ENCODE assay signal across 21 cellular contexts in the genomic region with DNA sequence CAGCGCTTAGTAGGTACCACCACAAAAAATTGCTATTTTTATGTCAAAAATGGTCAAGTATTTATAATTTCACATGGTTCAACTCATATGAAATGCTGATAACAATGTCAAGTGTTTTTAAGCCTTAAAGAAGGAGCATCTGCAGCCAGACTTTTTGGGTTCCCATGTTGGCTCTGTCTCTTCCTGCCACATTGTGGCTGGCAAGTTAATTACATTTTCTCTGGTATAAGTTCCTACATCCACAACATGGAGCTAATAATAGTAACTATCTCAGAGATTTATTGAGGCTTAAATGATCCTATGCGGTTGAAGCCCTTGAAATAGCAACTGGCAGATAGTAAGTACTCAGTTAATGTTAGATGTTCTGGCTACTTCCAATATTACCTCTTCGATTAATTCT. TPM values are rescaled to one million over a fixed set of nuclear protein-coding genes. Genes with fewer than 3 reads are reported as not detected.
"Had no signal": no experiment of that assay in that cellular context is flagged by ENCODE, and none has a peak within 500 bp of the region (broad histone marks: within the 10 kb centered on the region; RNA-seq: fewer than 3 reads in every experiment).

No MANE protein-coding gene starts in this region.

- H3K36me3 Mint-ChIP-seq: activated naive CD4-positive, alpha-beta T cell treated with anti-CD3 and anti-CD28 coated beads, Interleukin-2, amount 50 U/mL, for 72 hours; naive thymus-derived CD8-positive, alpha-beta T cell; WTC11 had no signal

- DNase-seq: activated CD8-positive, alpha-beta memory T cell treated with anti-CD3 and anti-CD28 coated beads, Interleukin-2, amount 50 U/mL, for 4 hours; activated T-cell treated with anti-CD3 and anti-CD28 coated beads, Interleukin-2, amount 50 U/mL, for 24 hours; brain microvascular endothelial cell; central memory CD4-positive, alpha-beta T cell; dermis blood vessel endothelial cell; effector CD8-positive, alpha-beta T cell; foreskin melanocyte; lower lobe of right lung; naive thymus-derived CD8-positive, alpha-beta T cell; ovary; psoas muscle; stimulated activated CD4-positive, alpha-beta T cell treated with anti-CD3 and anti-CD28 coated beads, Interleukin-4, amount 100 ng/mL, for 24 hours; stimulated activated naive CD4-positive, alpha-beta T cell treated with Interleukin-2 at 50 U/mL for 16 hours; thyroid gland had no signal

- H3K4me3 Mint-ChIP-seq: activated T-cell treated with anti-CD3 and anti-CD28 coated beads, Interleukin-2, amount 50 U/mL, for 24 hours; activated T-helper 17 cell treated with anti-CD3 and anti-CD28 coated beads, Interleukin-2, amount 50 U/mL, for 72 hours; naive thymus-derived CD8-positive, alpha-beta T cell; WTC11 had no signal

- H3K9me3 ChIP-seq: ascending aorta, lower lobe of right lung, neutrophil, ovary, psoas muscle, right atrium auricular region, thyroid gland had no signal

- H3K4me1 Mint-ChIP-seq: activated T-helper 17 cell treated with anti-CD3 and anti-CD28 coated beads, Interleukin-2, amount 50 U/mL, for 72 hours; WTC11 had no signal

- H3K27me3 ChIP-seq: ascending aorta, brain microvascular endothelial cell, neutrophil, ovary, right atrium auricular region, thyroid gland had no signal

- H3K9me3 Mint-ChIP-seq: activated naive CD4-positive, alpha-beta T cell treated with anti-CD3 and anti-CD28 coated beads, Interleukin-2, amount 50 U/mL, for 72 hours; activated T-cell treated with anti-CD3 and anti-CD28 coated beads, Interleukin-2, amount 50 U/mL, for 24 hours; activated T-helper 17 cell treated with anti-CD3 and anti-CD28 coated beads, Interleukin-2, amount 50 U/mL, for 72 hours; naive thymus-derived CD8-positive, alpha-beta T cell; WTC11 had no signal

- H3K27ac ChIP-seq: ascending aorta, brain microvascular endothelial cell, lower lobe of right lung, neutrophil, ovary, psoas muscle, right atrium auricular region, thyroid gland had no signal

- H3K4me1 ChIP-seq: ascending aorta, lower lobe of right lung, psoas muscle, right atrium auricular region, thyroid gland had no signal

- H3K4me3 ChIP-seq: ascending aorta, lower lobe of right lung, ovary, psoas muscle, right atrium auricular region, thyroid gland had no signal

- H3K36me3 ChIP-seq: ascending aorta, brain microvascular endothelial cell, lower lobe of right lung, neutrophil, ovary, right atrium auricular region, thyroid gland had no signal

- H3K27ac Mint-ChIP-seq: activated naive CD4-positive, alpha-beta T cell treated with anti-CD3 and anti-CD28 coated beads, Interleukin-2, amount 50 U/mL, for 72 hours; activated T-cell treated with anti-CD3 and anti-CD28 coated beads, Interleukin-2, amount 50 U/mL, for 24 hours; activated T-helper 17 cell treated with anti-CD3 and anti-CD28 coated beads, Interleukin-2, amount 50 U/mL, for 72 hours; naive thymus-derived CD8-positive, alpha-beta T cell; WTC11 had no signal

RNA-seq across cellular contexts. Expression of a gene that starts 5.4 kb away (rescaled TPM):
- total RNA-seq: activated naive CD4-positive, alpha-beta T cell treated with anti-CD3 and anti-CD28 coated beads, Interleukin-2, amount 50 U/mL, for 72 hours; activated T-helper 17 cell treated with anti-CD3 and anti-CD28 coated beads, Interleukin-2, amount 50 U/mL, for 72 hours; dermis blood vessel endothelial cell; kidney epithelial cell; lower lobe of right lung; naive thymus-derived CD8-positive, alpha-beta T cell had no signal
- polyA plus RNA-seq: naive thymus-derived CD8-positive, alpha-beta T cell had no signal
